25 cellular contexts compared by ENCODE assay signal in the genomic region with DNA sequence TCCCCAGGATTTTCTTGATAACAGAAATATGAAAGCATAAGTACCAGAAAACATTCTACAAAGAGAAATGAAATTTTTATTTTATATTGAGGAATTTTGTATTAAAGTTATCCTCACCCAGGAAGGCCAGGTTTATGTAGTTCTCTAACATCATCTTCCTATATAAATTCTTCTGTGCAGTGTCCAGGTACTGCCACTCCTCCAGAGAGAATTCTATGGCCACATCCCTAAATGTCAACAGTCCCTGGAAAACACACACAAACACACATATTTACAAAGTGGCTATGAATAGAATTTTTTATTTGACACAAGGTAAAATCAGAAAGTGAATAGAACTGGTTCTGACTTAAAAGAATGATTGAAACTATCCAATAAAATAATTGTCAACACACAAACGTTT.
"Had no signal": no experiment of that assay in that cellular context is flagged by ENCODE, and none has a peak within 500 bp of the region (broad histone marks: within the 10 kb centered on the region; RNA-seq: fewer than 3 reads in every experiment).

No MANE protein-coding gene starts in this region.

- H3K9ac ChIP-seq: parathyroid adenoma had no signal

- H3K9me3 Mint-ChIP-seq: stimulated activated memory B cell treated with anti-CD40 and anti-IgM and Interleukin-4, amounts not matched to agents 10 μg/mL and 1 μg/mL and 100 μg/mL, for 72 hours; type B pancreatic cell had no signal

- H3K27ac Mint-ChIP-seq: mesothelial cell of epicardium; naive thymus-derived CD4-positive, alpha-beta T cell; nephron; stimulated activated memory B cell treated with anti-CD40 and anti-IgM and Interleukin-4, amounts not matched to agents 10 μg/mL and 1 μg/mL and 100 μg/mL, for 72 hours; stimulated activated naive CD8-positive, alpha-beta T cell treated with anti-CD3 and anti-CD28 coated beads, Interleukin-15, amount 100 ng/mL, for 72 hours; type B pancreatic cell had no signal

- H3K27me3 Mint-ChIP-seq: naive thymus-derived CD4-positive, alpha-beta T cell; stimulated activated memory B cell treated with anti-CD40 and anti-IgM and Interleukin-4, amounts not matched to agents 10 μg/mL and 1 μg/mL and 100 μg/mL, for 72 hours; stimulated activated naive CD8-positive, alpha-beta T cell treated with anti-CD3 and anti-CD28 coated beads, Interleukin-15, amount 100 ng/mL, for 72 hours; type B pancreatic cell had no signal

- H2AFZ ChIP-seq: parathyroid adenoma had no signal

- H3K4me1 ChIP-seq: left ventricle myocardium inferior, parathyroid adenoma, right atrium auricular region, right lobe of liver, tibial nerve, uterus had no signal

- H3K9me3 ChIP-seq: left ventricle myocardium inferior, right atrium auricular region, right lobe of liver, uterus had no signal

- H3K79me2 ChIP-seq: parathyroid adenoma had no signal

- DNase-seq: hippocampal formation; kidney; left ventricle myocardium inferior; mesendoderm; naive thymus-derived CD4-positive, alpha-beta T cell; nucleus accumbens; right lobe of liver; stimulated activated CD4-positive, alpha-beta T cell treated with anti-CD3 and anti-CD28 coated beads, Interleukin-1b, Interleukin-23, amount 100 ng/mL, for 48 hours; stimulated activated CD4-positive, alpha-beta T cell treated with anti-CD3 and anti-CD28 coated beads, Interleukin-2, amount 100 ng/mL, for 48 hours; stimulated activated CD4-positive, alpha-beta T cell treated with anti-CD3 and anti-CD28 coated beads, Interleukin-4, amount 100 ng/mL, for 4 hours; stimulated activated CD8-positive, alpha-beta memory T cell treated with anti-CD3 and anti-CD28 coated beads, Interleukin-4, amount 100 ng/mL, for 48 hours; stimulated activated naive CD4-positive, alpha-beta T cell treated with Interleukin-2 at 50 U/mL for 16 hours; stimulated activated naive CD8-positive, alpha-beta T cell treated with anti-CD3 and anti-CD28 coated beads, Interleukin-15, amount 100 ng/mL, for 72 hours; substantia nigra; uterus had no signal

- H3K4me2 ChIP-seq: smooth muscle cell had no signal

- ATAC-seq: naive thymus-derived CD4-positive, alpha-beta T cell; right lobe of liver; stimulated activated memory B cell treated with anti-CD40 and anti-IgM and Interleukin-4, amounts not matched to agents 10 μg/mL and 1 μg/mL and 100 μg/mL, for 72 hours; stimulated activated naive CD8-positive, alpha-beta T cell treated with anti-CD3 and anti-CD28 coated beads, Interleukin-15, amount 100 ng/mL, for 72 hours had no signal

- H3K4me1 Mint-ChIP-seq: mesothelial cell of epicardium; naive thymus-derived CD4-positive, alpha-beta T cell; nephron; neural crest cell; stimulated activated memory B cell treated with anti-CD40 and anti-IgM and Interleukin-4, amounts not matched to agents 10 μg/mL and 1 μg/mL and 100 μg/mL, for 72 hours; stimulated activated naive CD8-positive, alpha-beta T cell treated with anti-CD3 and anti-CD28 coated beads, Interleukin-15, amount 100 ng/mL, for 72 hours had no signal

- H3K4me3 Mint-ChIP-seq: mesothelial cell of epicardium; naive thymus-derived CD4-positive, alpha-beta T cell; nephron; neural crest cell; stimulated activated memory B cell treated with anti-CD40 and anti-IgM and Interleukin-4, amounts not matched to agents 10 μg/mL and 1 μg/mL and 100 μg/mL, for 72 hours; stimulated activated naive CD8-positive, alpha-beta T cell treated with anti-CD3 and anti-CD28 coated beads, Interleukin-15, amount 100 ng/mL, for 72 hours; type B pancreatic cell had no signal

- H3K27ac ChIP-seq: left ventricle myocardium inferior, parathyroid adenoma, right atrium auricular region, right lobe of liver, tibial nerve, uterus had no signal

- H3K36me3 ChIP-seq: left ventricle myocardium inferior, right atrium auricular region, right lobe of liver, tibial nerve, uterus had no signal

- H3K4me3 ChIP-seq: left ventricle myocardium inferior, lung, right atrium auricular region, right lobe of liver, smooth muscle cell, tibial nerve, uterus had no signal

- H3K27me3 ChIP-seq: right atrium auricular region, right lobe of liver, tibial nerve, uterus had no signal

- H3K36me3 Mint-ChIP-seq: mesothelial cell of epicardium; naive thymus-derived CD4-positive, alpha-beta T cell; stimulated activated memory B cell treated with anti-CD40 and anti-IgM and Interleukin-4, amounts not matched to agents 10 μg/mL and 1 μg/mL and 100 μg/mL, for 72 hours; type B pancreatic cell had no signal
